In the genomic region with DNA sequence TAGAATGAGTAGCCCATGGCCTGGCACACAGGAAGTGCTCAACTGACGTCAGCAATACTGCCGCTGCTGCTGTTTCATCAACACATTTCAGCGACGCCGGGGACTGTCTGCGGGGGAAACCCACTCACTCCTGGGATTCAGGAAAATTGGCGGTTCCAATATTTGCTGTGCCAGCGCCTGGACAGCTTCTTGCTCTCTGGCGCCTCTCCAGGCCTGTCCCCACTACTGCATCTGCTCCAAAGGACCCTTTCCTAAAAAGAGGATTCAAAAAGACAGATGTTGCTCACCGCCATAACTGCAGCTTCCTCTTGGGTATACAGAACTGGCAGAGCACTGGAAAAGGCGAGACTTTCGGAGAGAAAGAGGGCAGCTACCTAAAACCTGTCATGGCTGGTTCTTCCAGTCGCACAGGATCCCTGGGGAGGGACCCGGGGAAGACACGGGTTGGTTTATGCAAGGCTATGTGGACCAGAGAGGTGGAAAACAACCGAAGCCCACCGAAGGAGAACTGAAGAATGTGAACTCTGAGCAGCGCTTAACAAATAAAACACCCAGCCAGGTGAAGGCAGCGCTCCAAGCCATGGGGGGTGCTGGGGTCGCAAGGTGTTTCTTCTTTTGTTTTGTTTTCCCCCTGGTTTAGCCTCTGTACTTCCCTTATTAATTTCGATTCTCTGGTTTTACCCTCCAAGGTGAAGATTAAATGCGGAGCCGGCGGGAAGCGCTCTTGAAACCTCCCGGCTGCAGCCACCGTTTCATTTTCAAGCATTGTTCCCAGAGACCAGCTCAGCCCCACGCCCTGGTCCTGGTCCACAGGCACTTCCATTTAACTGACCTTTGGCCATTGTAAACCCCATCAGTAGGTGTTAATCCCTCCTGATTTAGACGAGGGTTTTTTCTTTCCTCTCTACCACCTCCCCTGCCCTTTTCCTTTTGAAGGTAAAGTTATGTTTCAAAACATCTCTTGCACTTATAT, we compare ENCODE assay signal across 10 cellular contexts. TPM values are rescaled to one million over a fixed set of nuclear protein-coding genes. Genes with fewer than 3 reads are reported as not detected.
DNase-seq lines count a peak whose midpoint lies in the region; ATAC-seq and TF ChIP-seq lines count a peak whose summit lies in the region.
"Had no signal": no experiment of that assay in that cellular context is flagged by ENCODE, and none has a peak within 500 bp of the region (broad histone marks: within the 10 kb centered on the region; RNA-seq: fewer than 3 reads in every experiment).

No MANE protein-coding gene starts in this region.

- no peak for TF ChIP-seq POLR2A in suprapubic skin (IDR thresholded peaks at IDR 0.05)

- no peaks in the 10 kb centered on the region for H3K4me1 ChIP-seq in suprapubic skin

- H3K27me3 ChIP-seq in suprapubic skin: peaks cover 41% of the 10 kb centered on the region

- DNase-seq in AG20443 (ENCODE audit: low spot score): peak; percentile 42
- DNase-seq in HEK293T (ENCODE audit: extremely low spot score): peak; percentile 79
- DNase-seq in kidney tubule cell (ENCODE audit: low spot score): peak; percentile 40
- no peak for DNase-seq in COR-L47 (lab: John Stamatoyannopoulos, UW)
- no peak for DNase-seq in suprapubic skin (ENCODE audit: low spot score in 2 of 2)
- no peak for DNase-seq in stimulated activated naive CD4-positive, alpha-beta T cell (lab: John Stamatoyannopoulos, UW)

- no peak for TF ChIP-seq EP300 in suprapubic skin (IDR thresholded peaks at IDR 0.05)

- H3K9me3 ChIP-seq in suprapubic skin: no peaks in the 10 kb centered on the region

- POLR2A ChIA-PET in HEK293T (lab: Yijun Ruan, JAX): interaction anchor here (1.6 kb wide), 1 partner anchor 358 kb away, joined by 5 read pairs; no protein-coding TSS in a partner anchor

- H3K27ac ChIP-seq in VCaP: no peak overlapping the region
- H3K27ac ChIP-seq in suprapubic skin: no peak overlapping the region

- peak; percentile 70 for TF ChIP-seq CTCF in VCaP (conservative IDR thresholded peaks at IDR 0.05)
- peak in 1 of 2 donors; percentile 36 for TF ChIP-seq CTCF in suprapubic skin (IDR thresholded peaks at IDR 0.05)

- 56% methylated on average over 29 of the region's 29 CpGs for WGBS in suprapubic skin

- no peak for ATAC-seq in HG02763 (IDR thresholded peaks at IDR 0.05; ENCODE audit: unreplicated experiment)

- CTCF ChIA-PET in HEK293T (lab: Yijun Ruan, JAX): interaction anchor here (0.5 to 1.5 kb wide), 7 partner anchors 9 to 365 kb away, joined by 3 to 6 read pairs (median 3); no protein-coding TSS in a partner anchor

- no peaks in the 10 kb centered on the region for H3K36me3 ChIP-seq in suprapubic skin

- no peak overlapping the region for H3K4me3 ChIP-seq in suprapubic skin

TF ChIP-seq in HEK293T, 16 proteins besides CTCF, POLR2A, EP300 and RAD21:
- TF ChIP-seq NFRKB (IDR thresholded peaks at IDR 0.05): no peak
- no peak for TF ChIP-seq ARNT (IDR thresholded peaks at IDR 0.05)
TF ChIP-seq in HEK293T: peak in this region for 0.

RNA-seq across cellular contexts. Expression of a gene that starts 39.5 kb away (rescaled TPM):
- total RNA-seq in suprapubic skin: under 1 TPM in 1 of 4 donors, not detected in 3; 0.56 TPM
- total RNA-seq: activated CD8-positive, alpha-beta memory T cell treated with anti-CD3 and anti-CD28 coated beads for 36 hours; glomerular endothelial cell had no signal

Comparison
In these comparisons a context has a peak if more than half of its experiments do, and no peak if none do; other contexts are left out.
1. DNase-seq: peak in AG20443 (single experiment), HEK293T (single experiment) and kidney tubule cell (single experiment); none in COR-L47 (single experiment), suprapubic skin (0 of 2) and stimulated activated naive CD4-positive, alpha-beta T cell (0 of 6).